ENCODE assay signal across 11 cellular contexts in genomic region chr1:47624531-47624930, GRCh38.
DNase-seq lines count a peak whose midpoint lies in the region; ATAC-seq and TF ChIP-seq lines count a peak whose summit lies in the region.
"Had no signal": no experiment of that assay in that cellular context is flagged by ENCODE, and none has a peak within 500 bp of the region (broad histone marks: within the 10 kb centered on the region; RNA-seq: fewer than 3 reads in every experiment).

No MANE protein-coding gene starts in this region.

- POLR2A ChIA-PET in PC-3 (lab: Charles Lee; ENCODE audit: unreplicated experiment), result interaction anchor here (0.6 kb wide), 2 partner anchors 11 to 38 kb away, joined by 3 read pairs; no protein-coding TSS in a partner anchor

- no peak overlapping the region for H3K4me2 ChIP-seq in PC-3 (ENCODE audit: low read length)

- H3K79me2 ChIP-seq in PC-3 (ENCODE audit: low read length), result no peaks in the 10 kb centered on the region

- H3K27me3 ChIP-seq in PC-3 (ENCODE audit: low read length) (peaks cover 3% of the 10 kb centered on the region; the same call in 1 of the 2 replicates), kidney epithelial cell (ENCODE audit: control insufficient read depth, insufficient read depth, low read length) (no peaks in the 10 kb centered on the region)

- H3K4me3 Mint-ChIP-seq in CD14-positive monocyte, result no peak overlapping the region
- H3K4me3 Mint-ChIP-seq: mesothelial cell of epicardium had no signal

- no TSS peak for BruUV-seq in PC-3 (replicated peaks; lab: Mats Ljungman, UMichigan)

- no peaks in the 10 kb centered on the region for H3K36me3 Mint-ChIP-seq in CD14-positive monocyte
- H3K36me3 Mint-ChIP-seq: mesothelial cell of epicardium had no signal

- H4K20me1 ChIP-seq in PC-3 (ENCODE audit: low read length), result no peaks in the 10 kb centered on the region

- CTCF ChIA-PET in PC-3 (lab: Charles Lee), result interaction anchor here (0.9 kb wide), 1 partner anchor 95 kb away, joined by 3 read pairs; no protein-coding TSS in a partner anchor

- H3K9me2 ChIP-seq in PC-3 (replicated peaks; ENCODE audit: low read length), result no peaks in the 10 kb centered on the region

- no peaks in the 10 kb centered on the region for H3K4me1 Mint-ChIP-seq in CD14-positive monocyte

- no peak for ATAC-seq in PC-3
- ATAC-seq in GM19455 (IDR thresholded peaks at IDR 0.05; ENCODE audit: unreplicated experiment), result no peak

- no peaks in the 10 kb centered on the region for H3K4me1 ChIP-seq in PC-3 (ENCODE audit: insufficient read depth, low read length)

- no peak overlapping the region for H3K27ac ChIP-seq in PC-3 (ENCODE audit: low read length)
- H3K27ac ChIP-seq: thoracic aorta had no signal

- peaks cover 2 to 4% (median 3%) of the 10 kb centered on the region in 3 donors for H3K27me3 Mint-ChIP-seq in CD14-positive monocyte (ENCODE audit: low read depth in 3 of 3)

- no peaks in the 10 kb centered on the region for H3K36me3 ChIP-seq in PC-3 (ENCODE audit: low read depth, low read length)
- H3K36me3 ChIP-seq in kidney epithelial cell (ENCODE audit: control insufficient read depth, insufficient read depth, low read length), result no peaks in the 10 kb centered on the region
- H3K36me3 ChIP-seq: thoracic aorta had no signal

- peaks cover 0 to 1% (median 0%) of the 10 kb centered on the region in 7 donors for H3K9me3 Mint-ChIP-seq in CD14-positive monocyte
- H3K9me3 Mint-ChIP-seq: mesothelial cell of epicardium had no signal

- H3F3A ChIP-seq in PC-3 (ENCODE audit: low read length, unreplicated experiment), result no peaks in the 10 kb centered on the region

- in situ Hi-C loops in ACHN (cut with HindIII; ENCODE audit: low pct_ligation_motif_present, low pct_unique_long_range_greater_than_20kb, low sequenced_read_pairs), result no loop called here

- no peak overlapping the region for H3K9ac ChIP-seq in PC-3 (ENCODE audit: low read length)

- peak; percentile 27 for DNase-seq in ACHN
- peak; percentile 7 for DNase-seq in HK-2 (ENCODE audit: unreplicated experiment)
- peak; percentile 25 for DNase-seq in PC-3
- DNase-seq in kidney epithelial cell (ENCODE audit: low read depth), result no peak
- DNase-seq in CD14-positive monocyte (ENCODE audit: low spot score), result no peak
- no peak for DNase-seq in HuH-7 (ENCODE audit: low spot score)
- DNase-seq in SKM-1 treated with dmso at 0.1 percent for 144 hours (lab: John Stamatoyannopoulos, UW; ENCODE audit: unreplicated experiment), result no peak
- DNase-seq: SIG-M5 had no signal

- no peaks in the 10 kb centered on the region for H3K9me3 ChIP-seq in PC-3 (ENCODE audit: low read length)
- H3K9me3 ChIP-seq: thoracic aorta had no signal

- intact Hi-C loops in PC-3 (cut with micrococcal nuclease), result no loop called here
- intact Hi-C loops in CD14-positive monocyte (cut with micrococcal nuclease), result no loop called here

- peak; percentile 49 for TF ChIP-seq CTCF in PC-3 (conservative IDR thresholded peaks at IDR 0.05; ENCODE audit: low read depth, low read length)
- peak; percentile 5 for TF ChIP-seq CTCF in kidney epithelial cell (IDR thresholded peaks at IDR 0.05; ENCODE audit: insufficient read depth, low read length, poor library complexity, severe bottlenecking)
- TF ChIP-seq CTCF in CD14-positive monocyte (IDR thresholded peaks at IDR 0.05), result no peak

- H3K4me3 ChIP-seq in PC-3 (ENCODE audit: low read length) (no peak overlapping the region), kidney epithelial cell (ENCODE audit: low read depth, low read length) (no peak overlapping the region)
- H3K4me3 ChIP-seq: thoracic aorta had no signal

- peak overlapping the region in 1 of 7 donors; percentile 36 for H3K27ac Mint-ChIP-seq in CD14-positive monocyte
- H3K27ac Mint-ChIP-seq: mesothelial cell of epicardium had no signal

- H2AFZ ChIP-seq in PC-3 (ENCODE audit: low read length), result no peak overlapping the region

Comparison
In these comparisons a context has a peak if more than half of its experiments do, and no peak if none do; other contexts are left out.
1. DNase-seq: peak in ACHN (single experiment), HK-2 (single experiment) and PC-3 (single experiment); none in kidney epithelial cell (single experiment), CD14-positive monocyte (single experiment), HuH-7 (single experiment) and SKM-1 treated with dmso at 0.1 percent for 144 hours (single experiment).